Comparison of ENCODE assay signal across 12 cellular contexts in genomic region chr9:32351845-32352244, GRCh38. TPM values are rescaled to one million over a fixed set of nuclear protein-coding genes. Genes with fewer than 3 reads are reported as not detected.
DNase-seq lines count a peak whose midpoint lies in the region; ATAC-seq and TF ChIP-seq lines count a peak whose summit lies in the region.
"Had no signal": no experiment of that assay in that cellular context is flagged by ENCODE, and none has a peak within 500 bp of the region (broad histone marks: within the 10 kb centered on the region; RNA-seq: fewer than 3 reads in every experiment).

No MANE protein-coding gene starts in this region.

- no peaks in the 10 kb centered on the region for H3F3A ChIP-seq in SK-N-SH (replicated peaks; ENCODE audit: insufficient read depth)

- DNase-seq in D341Med (ENCODE audit: low spot score) (peak; percentile 34), HFFc6 (no peak), SK-N-SH (no peak), islet precursor cell (peak; percentile 66), NCI-H510A treated with DMSO at 0.1 percent for 48 hours (lab: John Stamatoyannopoulos, UW) (no peak), kidney glomerular epithelial cell (lab: John Stamatoyannopoulos, UW) (no peak)
- no peak for DNase-seq in stimulated activated CD4-positive, alpha-beta T cell treated with anti-CD3 and anti-CD28 coated beads, Interleukin-2, amount 100 ng/mL, for 24 hours
- DNase-seq: PC-9 had no signal

- H3K27ac ChIP-seq in SK-N-SH (ENCODE audit: low read depth in 2 of 2, low read length in 1 of 2): no peak overlapping the region
- H3K27ac ChIP-seq: PC-9, vagina had no signal

- peaks cover 13% of the 10 kb centered on the region; the same call in 1 of the 2 replicates for H3K27me3 Mint-ChIP-seq in HFFc6 (ENCODE audit: insufficient read depth)
- H3K27me3 Mint-ChIP-seq: activated naive CD4-positive, alpha-beta T cell treated with anti-CD3 and anti-CD28 coated beads, Interleukin-2, amount 50 U/mL, for 24 hours had no signal

- 70% methylated on average over 3 of the region's 3 CpGs for WGBS in SK-N-SH (ENCODE audit: low lambda C conversion rate)

- H3K27me3 ChIP-seq in SK-N-SH (ENCODE audit: insufficient read depth): no peaks in the 10 kb centered on the region
- H3K27me3 ChIP-seq: vagina had no signal

- no peaks in the 10 kb centered on the region for H3K9me3 ChIP-seq in SK-N-SH
- H3K9me3 ChIP-seq: vagina had no signal

- TF ChIP-seq EP300 in SK-N-SH (IDR thresholded peaks at IDR 0.05; ENCODE audit: borderline replicate concordance in 1 of 2, low read depth in 1 of 2, low read length in 1 of 2): no peak

- no peaks in the 10 kb centered on the region for H3K4me1 ChIP-seq in SK-N-SH (ENCODE audit: control insufficient read depth in 1 of 2, insufficient read depth in 2 of 2, low read depth in 1 of 2, low read length in 1 of 2)
- H3K4me1 ChIP-seq: vagina had no signal

- no peak for TF ChIP-seq RAD21 in SK-N-SH (IDR thresholded peaks at IDR 0.05; ENCODE audit: low read length)

- no peaks in the 10 kb centered on the region for H3K79me2 ChIP-seq in SK-N-SH (ENCODE audit: insufficient read depth)

- POLR2A ChIA-PET in SK-N-SH (lab: Yijun Ruan, JAX): no interaction called here

- no peaks in the 10 kb centered on the region for H3K36me3 Mint-ChIP-seq in HFFc6 (ENCODE audit: low read depth)
- H3K36me3 Mint-ChIP-seq: activated naive CD4-positive, alpha-beta T cell treated with anti-CD3 and anti-CD28 coated beads, Interleukin-2, amount 50 U/mL, for 24 hours had no signal

- H3K4me3 ChIP-seq in SK-N-SH (ENCODE audit: low read depth in 2 of 2, low read length in 1 of 2): no peak overlapping the region
- H3K4me3 ChIP-seq: PC-9, vagina had no signal

- H3K9ac ChIP-seq in SK-N-SH: no peak overlapping the region

- no peaks in the 10 kb centered on the region for H3K9me2 ChIP-seq in SK-N-SH

- H3K36me3 ChIP-seq in SK-N-SH (replicated peaks in 1 of 2; ENCODE audit: control insufficient read depth in 1 of 2, insufficient read depth in 2 of 2, low read length in 1 of 2): no peaks in the 10 kb centered on the region
- H3K36me3 ChIP-seq: vagina had no signal

- no peaks in the 10 kb centered on the region for H3K4me1 Mint-ChIP-seq in HFFc6 (ENCODE audit: low read depth)
- H3K4me1 Mint-ChIP-seq: activated naive CD4-positive, alpha-beta T cell treated with anti-CD3 and anti-CD28 coated beads, Interleukin-2, amount 50 U/mL, for 24 hours had no signal

- no peak overlapping the region for H3K27ac Mint-ChIP-seq in HFFc6
- H3K27ac Mint-ChIP-seq: activated naive CD4-positive, alpha-beta T cell treated with anti-CD3 and anti-CD28 coated beads, Interleukin-2, amount 50 U/mL, for 24 hours; progenitor cell of endocrine pancreas had no signal

- TF ChIP-seq CTCF in HFFc6 (IDR thresholded peaks at IDR 0.05) (peak; percentile 22), SK-N-SH (IDR thresholded peaks at IDR 0.05) (0 out of 2 replicates have a peak, but pooled peaks have one; percentile 21)

- no peak overlapping the region for H3K4me2 ChIP-seq in SK-N-SH
- H3K4me2 ChIP-seq: PC-9 had no signal

- H3K4me3 Mint-ChIP-seq in HFFc6: no peak overlapping the region
- H3K4me3 Mint-ChIP-seq: activated naive CD4-positive, alpha-beta T cell treated with anti-CD3 and anti-CD28 coated beads, Interleukin-2, amount 50 U/mL, for 24 hours had no signal

- no peak for ATAC-seq in HG03354 (IDR thresholded peaks at IDR 0.05; ENCODE audit: poor library complexity, severe bottlenecking, unreplicated experiment)

- no peak overlapping the region for H2AFZ ChIP-seq in SK-N-SH (ENCODE audit: low read depth)
- H2AFZ ChIP-seq: PC-9 had no signal

- CTCF ChIA-PET in SK-N-SH (lab: Yijun Ruan, JAX): interaction anchor here (0.6 to 1.6 kb wide), 5 partner anchors 15 to 1145 kb away, joined by 3 to 4 read pairs (median 3); no protein-coding TSS in a partner anchor

- H4K20me1 ChIP-seq in SK-N-SH (ENCODE audit: insufficient read depth): no peaks in the 10 kb centered on the region

- no peaks in the 10 kb centered on the region for H3K9me3 Mint-ChIP-seq in HFFc6
- H3K9me3 Mint-ChIP-seq: activated naive CD4-positive, alpha-beta T cell treated with anti-CD3 and anti-CD28 coated beads, Interleukin-2, amount 50 U/mL, for 24 hours had no signal

TF ChIP-seq in SK-N-SH, 30 proteins besides CTCF, POLR2A, EP300 and RAD21:
- TF ChIP-seq RCOR1 (IDR thresholded peaks at IDR 0.05; ENCODE audit: low read length) (no peak), SIN3A (IDR thresholded peaks at IDR 0.05; ENCODE audit: borderline replicate concordance, low read depth, low read length) (no peak), MEF2A (IDR thresholded peaks at IDR 0.05; ENCODE audit: borderline replicate concordance, low read depth) (no peak), FOSL2 (IDR thresholded peaks at IDR 0.05; ENCODE audit: borderline replicate concordance, low read depth) (no peak), NFIC (IDR thresholded peaks at IDR 0.05; ENCODE audit: borderline replicate concordance) (no peak), RXRA (IDR thresholded peaks at IDR 0.05; ENCODE audit: borderline replicate concordance, low read depth) (no peak), SMC3 (IDR thresholded peaks at IDR 0.05; ENCODE audit: low read depth, low read length) (no peak), TCF12 (IDR thresholded peaks at IDR 0.05) (no peak), USF2 (IDR thresholded peaks at IDR 0.05; ENCODE audit: borderline replicate concordance, low read depth, low read length) (no peak), TEAD4 (IDR thresholded peaks at IDR 0.05; ENCODE audit: borderline replicate concordance, insufficient read depth) (no peak), GATA2 (CRISPR knock-in tag; IDR thresholded peaks at IDR 0.05) (no peak), NRF1 (IDR thresholded peaks at IDR 0.05; ENCODE audit: low read depth, low read length) (no peak), EZH2phosphoT487 (IDR thresholded peaks at IDR 0.05; ENCODE audit: borderline replicate concordance, low read depth) (no peak)
- TF ChIP-seq, protein P1, sequence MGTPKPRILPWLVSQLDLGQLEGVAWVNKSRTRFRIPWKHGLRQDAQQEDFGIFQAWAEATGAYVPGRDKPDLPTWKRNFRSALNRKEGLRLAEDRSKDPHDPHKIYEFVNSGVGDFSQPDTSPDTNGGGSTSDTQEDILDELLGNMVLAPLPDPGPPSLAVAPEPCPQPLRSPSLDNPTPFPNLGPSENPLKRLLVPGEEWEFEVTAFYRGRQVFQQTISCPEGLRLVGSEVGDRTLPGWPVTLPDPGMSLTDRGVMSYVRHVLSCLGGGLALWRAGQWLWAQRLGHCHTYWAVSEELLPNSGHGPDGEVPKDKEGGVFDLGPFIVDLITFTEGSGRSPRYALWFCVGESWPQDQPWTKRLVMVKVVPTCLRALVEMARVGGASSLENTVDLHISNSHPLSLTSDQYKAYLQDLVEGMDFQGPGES (IDR thresholded peaks at IDR 0.05; ENCODE audit: low read depth, low read length): no peak
- TF ChIP-seq, protein P2, sequence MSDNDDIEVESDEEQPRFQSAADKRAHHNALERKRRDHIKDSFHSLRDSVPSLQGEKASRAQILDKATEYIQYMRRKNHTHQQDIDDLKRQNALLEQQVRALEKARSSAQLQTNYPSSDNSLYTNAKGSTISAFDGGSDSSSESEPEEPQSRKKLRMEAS (IDR thresholded peaks at IDR 0.05; ENCODE audit: low read depth): no peak
- TF ChIP-seq, protein P3, sequence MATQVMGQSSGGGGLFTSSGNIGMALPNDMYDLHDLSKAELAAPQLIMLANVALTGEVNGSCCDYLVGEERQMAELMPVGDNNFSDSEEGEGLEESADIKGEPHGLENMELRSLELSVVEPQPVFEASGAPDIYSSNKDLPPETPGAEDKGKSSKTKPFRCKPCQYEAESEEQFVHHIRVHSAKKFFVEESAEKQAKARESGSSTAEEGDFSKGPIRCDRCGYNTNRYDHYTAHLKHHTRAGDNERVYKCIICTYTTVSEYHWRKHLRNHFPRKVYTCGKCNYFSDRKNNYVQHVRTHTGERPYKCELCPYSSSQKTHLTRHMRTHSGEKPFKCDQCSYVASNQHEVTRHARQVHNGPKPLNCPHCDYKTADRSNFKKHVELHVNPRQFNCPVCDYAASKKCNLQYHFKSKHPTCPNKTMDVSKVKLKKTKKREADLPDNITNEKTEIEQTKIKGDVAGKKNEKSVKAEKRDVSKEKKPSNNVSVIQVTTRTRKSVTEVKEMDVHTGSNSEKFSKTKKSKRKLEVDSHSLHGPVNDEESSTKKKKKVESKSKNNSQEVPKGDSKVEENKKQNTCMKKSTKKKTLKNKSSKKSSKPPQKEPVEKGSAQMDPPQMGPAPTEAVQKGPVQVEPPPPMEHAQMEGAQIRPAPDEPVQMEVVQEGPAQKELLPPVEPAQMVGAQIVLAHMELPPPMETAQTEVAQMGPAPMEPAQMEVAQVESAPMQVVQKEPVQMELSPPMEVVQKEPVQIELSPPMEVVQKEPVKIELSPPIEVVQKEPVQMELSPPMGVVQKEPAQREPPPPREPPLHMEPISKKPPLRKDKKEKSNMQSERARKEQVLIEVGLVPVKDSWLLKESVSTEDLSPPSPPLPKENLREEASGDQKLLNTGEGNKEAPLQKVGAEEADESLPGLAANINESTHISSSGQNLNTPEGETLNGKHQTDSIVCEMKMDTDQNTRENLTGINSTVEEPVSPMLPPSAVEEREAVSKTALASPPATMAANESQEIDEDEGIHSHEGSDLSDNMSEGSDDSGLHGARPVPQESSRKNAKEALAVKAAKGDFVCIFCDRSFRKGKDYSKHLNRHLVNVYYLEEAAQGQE (IDR thresholded peaks at IDR 0.05; ENCODE audit: low read depth, low read length): no peak

RNA-seq across cellular contexts. Expression of gene ACO1, which starts 32.6 kb away (rescaled TPM):
- 10 to 100 TPM; 79.8 to 94.4 (median 84.0) TPM for total RNA-seq in HFFc6 (2021; fragmentation: NEBNext Ultra II Directional; extraction: Animal tissue kit (Norgen Biotek cat#: 25700))
- polyA plus RNA-seq in SK-N-SH (2012; rRNA removed): 25.4 and 33.7 TPM in 2 replicates
- 26.8 and 27.9 TPM in 2 replicates for polyA plus RNA-seq in SK-N-SH (2012; cell fraction: cytosol; rRNA removed)
- 19.0 and 29.3 TPM in 2 replicates for polyA plus RNA-seq in SK-N-SH (2012; cell fraction: nucleus; rRNA removed)

Comparison
In these comparisons a context has a peak if more than half of its experiments do, and no peak if none do; other contexts are left out.
1. DNase-seq: peak in D341Med (single experiment) and islet precursor cell (single experiment); none in HFFc6 (single experiment), SK-N-SH (single experiment), stimulated activated CD4-positive, alpha-beta T cell treated with anti-CD3 and anti-CD28 coated beads, Interleukin-2, amount 100 ng/mL, for 24 hours (0 of 2), NCI-H510A treated with DMSO at 0.1 percent for 48 hours (single experiment) and kidney glomerular epithelial cell (single experiment).